Comparison of ENCODE assay signal across 8 cellular contexts in the genomic region with DNA sequence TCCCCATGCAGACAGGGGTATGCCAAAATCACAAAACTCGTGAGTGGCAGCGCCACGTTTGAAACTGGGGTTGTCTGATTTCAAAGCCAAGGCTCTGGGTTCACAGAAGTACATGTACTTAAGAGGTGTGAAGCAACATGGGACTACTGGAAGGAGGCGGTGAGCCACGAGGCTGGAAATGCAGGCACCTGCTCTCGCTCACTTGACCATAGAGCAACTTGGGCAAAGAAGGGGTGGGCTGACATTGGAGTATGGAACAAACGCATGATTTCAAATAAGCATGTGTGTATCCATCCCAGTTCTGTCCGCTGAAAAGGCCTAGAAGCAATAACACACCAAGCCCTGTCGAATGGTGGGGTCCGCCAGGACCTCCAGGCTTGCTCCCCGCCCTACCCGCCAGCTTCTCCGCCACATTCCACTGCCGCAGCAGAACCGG. TPM values are rescaled to one million over a fixed set of nuclear protein-coding genes. Genes with fewer than 3 reads are reported as not detected.
A peak's percentile ranks its signal among the peaks of the same experiment; 100 is the strongest.
DNase-seq lines count a peak whose midpoint lies in the region; ATAC-seq, FAIRE-seq and TF ChIP-seq lines count a peak whose summit lies in the region.

No MANE protein-coding gene starts in this region.

- H3K4me3 ChIP-seq in NB4 (ENCODE audit: low read depth, low read length): peak overlapping the region; percentile 99
- H3K4me3 ChIP-seq in body of pancreas: peak overlapping the region; percentile 71
- peak overlapping the region; percentile 99 to 100 for H3K4me3 ChIP-seq in kidney (ENCODE audit: low read length in 2 of 2)

- peak overlapping the region; percentile 97 for H3K4me3 Mint-ChIP-seq in activated CD4-positive, alpha-beta T cell treated with anti-CD3 and anti-CD28 coated beads, Interleukin-2, amount 10 ng/mL, durations not matched to agents 24 days and 14 days
- peak overlapping the region; percentile 97 for H3K4me3 Mint-ChIP-seq in stimulated activated naive CD8-positive, alpha-beta T cell treated with anti-CD3 and anti-CD28 coated beads, Interleukin-15, Interleukin-2, amounts not matched to agents 100 ng/mL and 50 ng/mL, for 24 hours

- H3K4me1 Mint-ChIP-seq in activated CD4-positive, alpha-beta T cell treated with anti-CD3 and anti-CD28 coated beads, Interleukin-2, amount 10 ng/mL, durations not matched to agents 24 days and 14 days: peaks cover 22% of the 10 kb centered on the region
- peaks cover 41% of the 10 kb centered on the region for H3K4me1 Mint-ChIP-seq in stimulated activated naive CD8-positive, alpha-beta T cell treated with anti-CD3 and anti-CD28 coated beads, Interleukin-15, Interleukin-2, amounts not matched to agents 100 ng/mL and 50 ng/mL, for 24 hours (ENCODE audit: low read depth)

- TF ChIP-seq CTCF in NB4 (IDR thresholded peaks at IDR 0.05; ENCODE audit: low read depth, low read length) (no peak), body of pancreas (IDR thresholded peaks at IDR 0.05) (no peak), kidney (IDR thresholded peaks at IDR 0.05; ENCODE audit: borderline replicate concordance, extremely low read depth, insufficient read depth) (no peak)

- intact Hi-C loops in activated CD4-positive, alpha-beta T cell treated with anti-CD3 and anti-CD28 coated beads, Interleukin-2, amount 10 ng/mL, durations not matched to agents 24 days and 14 days (cut with micrococcal nuclease): loop anchor here (1.0 to 10.0 kb wide), 6 partner anchors 74 to 702 kb away; partner anchors contain the start of genes AFTPH, CEP68, RAB1A and SLC1A4
- intact Hi-C loops in body of pancreas (cut with DNase I): no loop called here
- intact Hi-C loops in kidney (cut with DNase I): no loop called here

- peaks cover 16% of the 10 kb centered on the region for H3K36me3 Mint-ChIP-seq in activated CD4-positive, alpha-beta T cell treated with anti-CD3 and anti-CD28 coated beads, Interleukin-2, amount 10 ng/mL, durations not matched to agents 24 days and 14 days (ENCODE audit: low read depth)
- peaks cover 27% of the 10 kb centered on the region for H3K36me3 Mint-ChIP-seq in stimulated activated naive CD8-positive, alpha-beta T cell treated with anti-CD3 and anti-CD28 coated beads, Interleukin-15, Interleukin-2, amounts not matched to agents 100 ng/mL and 50 ng/mL, for 24 hours (ENCODE audit: low read depth)

- H3K4me1 ChIP-seq in body of pancreas: peaks cover 32% of the 10 kb centered on the region
- H3K4me1 ChIP-seq in kidney (ENCODE audit: control insufficient read depth in 1 of 2, insufficient read depth in 1 of 2, low read depth in 1 of 2, low read length in 2 of 2): peaks cover 4 to 14% of the 10 kb centered on the region in 2 donors

- POLR2A ChIA-PET in HEK293T (lab: Yijun Ruan, JAX): interaction anchor here (0.6 to 1.3 kb wide), 27 partner anchors 9 to 1206 kb away, joined by 3 to 10 read pairs (median 3); partner anchors contain the start of genes CEP68 and SERTAD2

- H3K9me3 Mint-ChIP-seq in activated CD4-positive, alpha-beta T cell treated with anti-CD3 and anti-CD28 coated beads, Interleukin-2, amount 10 ng/mL, durations not matched to agents 24 days and 14 days: no peaks in the 10 kb centered on the region
- H3K9me3 Mint-ChIP-seq in stimulated activated naive CD8-positive, alpha-beta T cell treated with anti-CD3 and anti-CD28 coated beads, Interleukin-15, Interleukin-2, amounts not matched to agents 100 ng/mL and 50 ng/mL, for 24 hours: no peaks in the 10 kb centered on the region

- no peak for DNase-seq in activated CD4-positive, alpha-beta T cell treated with anti-CD3 and anti-CD28 coated beads, Interleukin-2, amount 10 ng/mL, durations not matched to agents 24 days and 14 days
- DNase-seq in activated CD4-positive, alpha-beta T cell treated with anti-CD3 and anti-CD28 coated beads for 4 hours: no peak
- DNase-seq in HEK293T (ENCODE audit: extremely low spot score) (no peak), NB4 (ENCODE audit: low read depth) (peak; percentile 65), body of pancreas (peak in 3 of 4 donors; percentile 18 to 46 (median 35)), kidney (no peak)
- no peak for DNase-seq in effector CD4-positive, alpha-beta T cell

- H3K9ac ChIP-seq in kidney (ENCODE audit: low read length in 2 of 2): peak overlapping the region; percentile 96 to 98

- H3K9me3 ChIP-seq in body of pancreas (no peaks in the 10 kb centered on the region), kidney (ENCODE audit: control insufficient read depth in 1 of 2, low read length in 2 of 2) (no peaks in the 10 kb centered on the region)

- H3K27ac ChIP-seq in body of pancreas (peak overlapping the region; percentile 60 to 99 (median 81)), kidney (ENCODE audit: low read depth in 2 of 2, low read length in 2 of 2) (peak overlapping the region; percentile 66 to 96)

- H3K27ac Mint-ChIP-seq in activated CD4-positive, alpha-beta T cell treated with anti-CD3 and anti-CD28 coated beads, Interleukin-2, amount 10 ng/mL, durations not matched to agents 24 days and 14 days: peak overlapping the region; percentile 98
- peak overlapping the region; percentile 90 for H3K27ac Mint-ChIP-seq in stimulated activated naive CD8-positive, alpha-beta T cell treated with anti-CD3 and anti-CD28 coated beads, Interleukin-15, Interleukin-2, amounts not matched to agents 100 ng/mL and 50 ng/mL, for 24 hours

- TF ChIP-seq POLR2A in NB4 (IDR thresholded peaks at IDR 0.05; ENCODE audit: extremely low read depth, insufficient read length) (no peak), body of pancreas (IDR thresholded peaks at IDR 0.05) (no peak)

- H3K36me3 ChIP-seq in body of pancreas (replicated peaks in 1 of 2; ENCODE audit: insufficient read depth in 1 of 2, low read depth in 2 of 2) (no peaks in the 10 kb centered on the region), kidney (ENCODE audit: control insufficient read depth in 1 of 2, insufficient read depth in 2 of 2, low read length in 2 of 2) (no peaks in the 10 kb centered on the region)

- WGBS in body of pancreas, 2 donors: 1% methylated on average over 12 to 15 of the region's 15 CpGs

- ATAC-seq in body of pancreas: peak; percentile 11

- FAIRE-seq in kidney (lab: Jason Lieb, UNC): no peak

- peaks cover 1% of the 10 kb centered on the region for H3K27me3 Mint-ChIP-seq in activated CD4-positive, alpha-beta T cell treated with anti-CD3 and anti-CD28 coated beads, Interleukin-2, amount 10 ng/mL, durations not matched to agents 24 days and 14 days
- no peaks in the 10 kb centered on the region for H3K27me3 Mint-ChIP-seq in stimulated activated naive CD8-positive, alpha-beta T cell treated with anti-CD3 and anti-CD28 coated beads, Interleukin-15, Interleukin-2, amounts not matched to agents 100 ng/mL and 50 ng/mL, for 24 hours

- no peaks in the 10 kb centered on the region for H3K27me3 ChIP-seq in body of pancreas

- CTCF ChIA-PET in HEK293T (lab: Yijun Ruan, JAX): no interaction called here

TF ChIP-seq in HEK293T, 16 proteins besides CTCF, POLR2A, EP300 and RAD21:
- TF ChIP-seq NFRKB (IDR thresholded peaks at IDR 0.05): no peak
- TF ChIP-seq L3MBTL2 (conservative IDR thresholded peaks at IDR 0.05): peak; percentile 94

RNA-seq across cellular contexts. Expression of gene ACTR2, which starts 0.6 kb away (rescaled TPM):
- total RNA-seq in activated CD4-positive, alpha-beta T cell treated with anti-CD3 and anti-CD28 coated beads, Interleukin-2, amount 10 ng/mL, durations not matched to agents 24 days and 14 days: 298 TPM in 2 replicates
- 10 to 100 TPM; 26.0 to 46.7 TPM for total RNA-seq in body of pancreas
- total RNA-seq in kidney: 230 TPM
- polyA plus RNA-seq in kidney (ENCODE audit: insufficient read depth, low read depth, low replicate concordance): 38.5 TPM

Comparison
In these comparisons a context has a peak if more than half of its experiments do, and no peak if none do; other contexts are left out.
1. DNase-seq: peak in NB4 (single experiment) and body of pancreas (3 of 4); none in activated CD4-positive, alpha-beta T cell treated with anti-CD3 and anti-CD28 coated beads, Interleukin-2, amount 10 ng/mL, durations not matched to agents 24 days and 14 days (single experiment), activated CD4-positive, alpha-beta T cell treated with anti-CD3 and anti-CD28 coated beads for 4 hours (0 of 2), HEK293T (single experiment), kidney (single experiment) and effector CD4-positive, alpha-beta T cell (single experiment).
2. Peak in every context shown above with its lines, with median percentiles within 50 percentile points of each other: H3K4me3 ChIP-seq.